ENCODE assay signal across 10 cellular contexts in the genomic region with DNA sequence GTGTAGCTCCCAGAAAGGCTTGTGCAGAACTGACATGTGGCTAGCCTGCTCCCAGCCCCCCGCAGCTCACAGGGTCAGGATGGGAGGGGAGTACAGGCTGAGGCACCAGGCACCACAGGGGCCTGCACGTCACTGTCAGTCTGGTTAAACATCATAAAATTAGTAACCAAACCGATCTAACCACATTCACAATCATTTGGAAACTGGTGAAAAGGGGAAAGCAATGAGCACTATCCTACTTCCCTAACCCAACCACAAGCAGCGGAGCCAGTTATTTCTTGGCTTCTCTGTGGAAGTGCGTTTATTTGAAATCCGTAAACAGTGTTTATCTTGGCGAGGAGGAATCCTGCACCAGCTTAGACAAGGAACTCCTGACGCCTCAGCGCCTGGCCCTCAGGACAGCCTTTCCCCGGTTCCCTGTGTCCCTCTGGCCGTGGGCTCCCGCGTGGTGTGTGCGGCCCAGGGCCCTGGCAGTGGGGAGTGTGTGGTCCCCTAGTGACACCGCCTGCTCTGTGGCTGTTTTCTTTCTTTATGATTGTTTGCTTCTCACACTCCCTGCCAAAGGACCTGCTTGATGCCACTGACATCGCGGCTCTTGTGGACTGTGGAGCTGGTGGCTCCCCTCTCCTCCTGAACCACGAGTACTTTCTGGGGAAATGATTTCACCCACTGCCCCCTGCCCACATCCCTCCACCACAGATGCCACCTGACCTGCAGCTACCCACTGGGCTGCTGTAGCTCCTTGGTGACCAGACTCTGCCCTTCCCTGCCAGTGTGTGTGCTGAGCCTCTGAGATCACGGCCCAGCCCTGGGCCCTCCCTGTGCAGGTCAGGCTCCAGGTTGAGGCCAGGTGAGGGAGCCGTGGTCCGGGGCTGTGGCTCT. TPM values are rescaled to one million over a fixed set of nuclear protein-coding genes. Genes with fewer than 3 reads are reported as not detected.
DNase-seq lines count a peak whose midpoint lies in the region; ATAC-seq and TF ChIP-seq lines count a peak whose summit lies in the region.
"Had no signal": no experiment of that assay in that cellular context is flagged by ENCODE, and none has a peak within 500 bp of the region (broad histone marks: within the 10 kb centered on the region; RNA-seq: fewer than 3 reads in every experiment).

No MANE protein-coding gene starts in this region.

- peak; percentile 29 for ATAC-seq in GM19351 (IDR thresholded peaks at IDR 0.05; ENCODE audit: unreplicated experiment)
- ATAC-seq in HG03460 (IDR thresholded peaks at IDR 0.05; ENCODE audit: unreplicated experiment), result peak; percentile 34
- peak; percentile 83 for ATAC-seq in stimulated activated effector memory CD8-positive, alpha-beta T cell treated with anti-CD3 and anti-CD28 coated beads, Interleukin-12 subunit alpha, Interleukin-12 subunit beta, amount 100 ng/mL, for 72 hours
- ATAC-seq in foreskin keratinocyte, result no peak

- TF ChIP-seq CTCF in foreskin keratinocyte (conservative IDR thresholded peaks at IDR 0.05), result no peak

- peaks cover 21% of the 10 kb centered on the region for H3K36me3 Mint-ChIP-seq in stimulated activated effector memory CD8-positive, alpha-beta T cell treated with anti-CD3 and anti-CD28 coated beads, Interleukin-12 subunit alpha, Interleukin-12 subunit beta, amount 100 ng/mL, for 72 hours

- peak overlapping the region; percentile 37 for H3K4me3 Mint-ChIP-seq in stimulated activated effector memory CD8-positive, alpha-beta T cell treated with anti-CD3 and anti-CD28 coated beads, Interleukin-12 subunit alpha, Interleukin-12 subunit beta, amount 100 ng/mL, for 72 hours

- peaks cover 30% of the 10 kb centered on the region for H3K4me1 Mint-ChIP-seq in stimulated activated effector memory CD8-positive, alpha-beta T cell treated with anti-CD3 and anti-CD28 coated beads, Interleukin-12 subunit alpha, Interleukin-12 subunit beta, amount 100 ng/mL, for 72 hours

- H3K27me3 ChIP-seq in foreskin keratinocyte, result no peaks in the 10 kb centered on the region

- H3K9me3 Mint-ChIP-seq in stimulated activated effector memory CD8-positive, alpha-beta T cell treated with anti-CD3 and anti-CD28 coated beads, Interleukin-12 subunit alpha, Interleukin-12 subunit beta, amount 100 ng/mL, for 72 hours, result no peaks in the 10 kb centered on the region

- no peak overlapping the region for H3K27ac ChIP-seq in foreskin keratinocyte
- H3K27ac ChIP-seq: parathyroid adenoma, SK-N-MC had no signal

- peak overlapping the region; percentile 83 for H3K27ac Mint-ChIP-seq in stimulated activated effector memory CD8-positive, alpha-beta T cell treated with anti-CD3 and anti-CD28 coated beads, Interleukin-12 subunit alpha, Interleukin-12 subunit beta, amount 100 ng/mL, for 72 hours

- DNase-seq in DMS79 (lab: John Stamatoyannopoulos, UW), result peak; percentile 39
- DNase-seq in activated T-cell treated with anti-CD3 and anti-CD28 coated beads, Interleukin-2, amount 50 U/mL, for 1 hour, result peak; percentile 16
- peak; percentile 80 for DNase-seq in hepatic stellate cell (ENCODE audit: low spot score)
- peak in 1 of 2 donors; percentile 71 for DNase-seq in stimulated activated effector memory CD8-positive, alpha-beta T cell treated with anti-CD3 and anti-CD28 coated beads, Interleukin-12 subunit alpha, Interleukin-12 subunit beta, amount 100 ng/mL, for 72 hours (ENCODE audit: low spot score in 2 of 2)
- DNase-seq in DMS 273 (lab: John Stamatoyannopoulos, UW; ENCODE audit: unreplicated experiment), result no peak
- no peak for DNase-seq in foreskin keratinocyte

- H3K4me1 ChIP-seq in foreskin keratinocyte, result peaks cover 4% of the 10 kb centered on the region

RNA-seq across cellular contexts. Expression of a gene that starts 38.0 kb away (rescaled TPM):
- total RNA-seq in foreskin keratinocyte, result 16.2 and 16.7 TPM in 2 replicates
- polyA plus RNA-seq in foreskin keratinocyte, result 8.8 and 10.6 TPM in 2 replicates

Comparison
In these comparisons a context has a peak if more than half of its experiments do, and no peak if none do; other contexts are left out.
1. DNase-seq: peak in DMS79 (single experiment), activated T-cell treated with anti-CD3 and anti-CD28 coated beads, Interleukin-2, amount 50 U/mL, for 1 hour (single experiment) and hepatic stellate cell (single experiment); none in DMS 273 (single experiment) and foreskin keratinocyte (0 of 2).